In the genomic region with DNA sequence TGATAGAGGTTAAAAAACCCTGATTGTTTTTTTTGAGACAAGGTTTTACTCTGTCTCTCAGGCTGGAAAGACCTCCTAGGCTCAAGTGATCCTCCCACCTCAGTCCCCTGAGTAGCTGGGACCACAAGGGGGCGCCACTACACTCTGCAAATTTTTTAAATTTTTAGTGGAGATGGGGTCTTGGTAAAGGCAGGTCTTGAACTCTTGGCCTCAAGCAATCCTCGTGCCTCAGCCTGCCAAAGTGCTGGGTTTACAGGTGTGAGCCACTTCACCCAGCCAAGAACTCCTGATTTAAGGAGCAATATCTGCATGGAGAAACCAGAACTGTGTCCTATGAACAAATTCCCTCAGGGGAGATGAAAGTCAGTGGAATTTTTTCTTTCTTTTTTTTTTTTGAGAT, we compare ENCODE assay signal across 9 cellular contexts. TPM values are rescaled to one million over a fixed set of nuclear protein-coding genes. Genes with fewer than 3 reads are reported as not detected.
DNase-seq lines count a peak whose midpoint lies in the region; ATAC-seq and TF ChIP-seq lines count a peak whose summit lies in the region.
"Had no signal": no experiment of that assay in that cellular context is flagged by ENCODE, and none has a peak within 500 bp of the region (broad histone marks: within the 10 kb centered on the region; RNA-seq: fewer than 3 reads in every experiment).

No MANE protein-coding gene starts in this region.

- H3K27ac ChIP-seq in upper lobe of right lung: no peak overlapping the region
- H3K27ac ChIP-seq: BLaER1 had no signal

- no peaks in the 10 kb centered on the region for H3K9me3 Mint-ChIP-seq in nephron progenitor cell

- no peaks in the 10 kb centered on the region for H3K27me3 Mint-ChIP-seq in nephron progenitor cell (ENCODE audit: low read depth, poor library complexity)

- peaks cover 9% of the 10 kb centered on the region for H3K4me1 Mint-ChIP-seq in nephron progenitor cell

- no peak overlapping the region for H3K4me3 Mint-ChIP-seq in nephron progenitor cell

- H3K36me3 Mint-ChIP-seq in nephron progenitor cell (ENCODE audit: low read depth): no peaks in the 10 kb centered on the region

- no peaks in the 10 kb centered on the region for H3K27me3 ChIP-seq in upper lobe of right lung
- H3K27me3 ChIP-seq: BLaER1 had no signal

- DNase-seq in NCI-H1436 (lab: John Stamatoyannopoulos, UW) (peak; percentile 29), NCI-H1436 treated with DMSO at 0.1 percent for 48 hours (lab: John Stamatoyannopoulos, UW) (no peak), NCI-H2171 (lab: John Stamatoyannopoulos, UW) (peak; percentile 12), ecto neural progenitor cell (ENCODE audit: low spot score) (peak; percentile 82), nephron progenitor cell (peak; percentile 81), upper lobe of right lung (peak; percentile 75)
- peak; percentile 71 for DNase-seq in activated CD4-positive, alpha-beta T cell treated with anti-CD3 and anti-CD28 coated beads, Interleukin-2, amount 50 U/mL, for 1 hour

- no peak overlapping the region for H3K4me3 ChIP-seq in upper lobe of right lung
- H3K4me3 ChIP-seq: BLaER1 had no signal

- peak; percentile 76 for TF ChIP-seq CTCF in nephron progenitor cell (IDR thresholded peaks at IDR 0.05)
- peak; percentile 80 for TF ChIP-seq CTCF in upper lobe of right lung (IDR thresholded peaks at IDR 0.05)

- no peaks in the 10 kb centered on the region for H3K36me3 ChIP-seq in upper lobe of right lung
- H3K36me3 ChIP-seq: BLaER1 had no signal

- no peaks in the 10 kb centered on the region for H3K4me1 ChIP-seq in upper lobe of right lung

- ATAC-seq in upper lobe of right lung: peak; percentile 74
- ATAC-seq in HG02642 (IDR thresholded peaks at IDR 0.05; ENCODE audit: poor library complexity, unreplicated experiment): no peak

- no peak overlapping the region for H3K27ac Mint-ChIP-seq in nephron progenitor cell

- intact Hi-C loops in upper lobe of right lung (cut with DNase I): no loop called here

- no peaks in the 10 kb centered on the region for H3K9me3 ChIP-seq in upper lobe of right lung
- H3K9me3 ChIP-seq: BLaER1 had no signal

RNA-seq across cellular contexts. Expression of a gene that starts 7.3 kb away (rescaled TPM):
- total RNA-seq in upper lobe of right lung: 32.0 TPM

RNA-seq across cellular contexts. Expression of a gene that starts 11.9 kb away (rescaled TPM):
- total RNA-seq in upper lobe of right lung: 12.8 TPM
